ENCODE assay signal across 29 cellular contexts in genomic region chr19:30788105-30788765, GRCh38.
DNase-seq lines count a peak whose midpoint lies in the region; ATAC-seq, FAIRE-seq and TF ChIP-seq lines count a peak whose summit lies in the region.
"Had no signal": no experiment of that assay in that cellular context is flagged by ENCODE, and none has a peak within 500 bp of the region (broad histone marks: within the 10 kb centered on the region; RNA-seq: fewer than 3 reads in every experiment).

No MANE protein-coding gene starts in this region.

- DNase-seq in A549 (ENCODE audit: low read depth in 1 of 2, low spot score in 1 of 2) (no peak), AG20443 (ENCODE audit: low spot score) (peak; percentile 3), esophagus muscularis mucosa (ENCODE audit: extremely low spot score) (peak; percentile 82), type B pancreatic cell (ENCODE audit: extremely low spot score, unreplicated experiment) (peak; percentile 53), SK-N-DZ (ENCODE audit: low spot score) (no peak), activated gamma-delta T cell treated with Interleukin-2 at 50 U/mL for 16 hours (no peak), WERI-Rb-1 (no peak)
- DNase-seq: BE2C; CD8-positive, alpha-beta memory T cell; DMS 273 treated with DMSO at 0.1 percent for 48 hours; DMS79 treated with DMSO at 0.1 percent for 48 hours; GF-D8; Kasumi-1; NCI-H1092 treated with DMSO at 0.1 percent for 48 hours; NCI-H1436; NCI-H187; NCI-H2081 treated with DMSO at 0.1 percent for 48 hours; NCI-H2171; NCI-H226; NCI-H510A; NCI-H69; SHP77 had no signal

- no peak overlapping the region for H3K4me2 ChIP-seq in A549

- WGBS in A549 (ENCODE audit: missing lambda C conversion rate), result 10% methylated on average over 5 of the region's 5 CpGs
- 93% methylated on average over 3 of the region's 5 CpGs for WGBS in esophagus muscularis mucosa

- H3K4me3 Mint-ChIP-seq in type B pancreatic cell, result no peak overlapping the region
- H3K4me3 Mint-ChIP-seq: CD14-positive monocyte; CD8-positive, alpha-beta memory T cell had no signal

- H3K4me1 ChIP-seq in A549 (no peaks in the 10 kb centered on the region), esophagus muscularis mucosa (no peaks in the 10 kb centered on the region)
- H3K4me1 ChIP-seq: BE2C had no signal

- POLR2A ChIA-PET in A549 (lab: Yijun Ruan, JAX), result no interaction called here

- H3K9me3 Mint-ChIP-seq in type B pancreatic cell, result no peaks in the 10 kb centered on the region
- H3K9me3 Mint-ChIP-seq: CD8-positive, alpha-beta memory T cell had no signal

- CTCF ChIA-PET in A549 (lab: Yijun Ruan, JAX), result interaction anchor here (0.6 to 3.7 kb wide), 8 partner anchors 12 to 1437 kb away, joined by 3 to 20 read pairs (median 4); no protein-coding TSS in a partner anchor

- H3K27ac ChIP-seq in A549 (no peak overlapping the region), esophagus muscularis mucosa (replicated peaks in 1 of 4) (no peak overlapping the region), WERI-Rb-1 (no peak overlapping the region)
- H3K27ac ChIP-seq: RWPE1 had no signal

- FAIRE-seq in A549 (lab: Jason Lieb, UNC), result no peak
- FAIRE-seq: GM12892, H1, K562 had no signal

- intact Hi-C loops in esophagus muscularis mucosa (cut with DNase I), result loop anchor here (5.0 kb wide), 1 partner anchor 1434 kb away; no protein-coding TSS in a partner anchor

- H3K27me3 ChIP-seq in esophagus muscularis mucosa, result no peaks in the 10 kb centered on the region
- H3K27me3 ChIP-seq in WERI-Rb-1 (ENCODE audit: insufficient read depth, low read depth, severe bottlenecking), result no peaks in the 10 kb centered on the region
- H3K27me3 ChIP-seq: BE2C had no signal

- TF ChIP-seq RAD21 in A549 (conservative IDR thresholded peaks at IDR 0.05 in 1 of 2, IDR thresholded peaks at IDR 0.05 in 1 of 2), result no peak

- H3K36me3 ChIP-seq in esophagus muscularis mucosa (no peaks in the 10 kb centered on the region), WERI-Rb-1 (no peaks in the 10 kb centered on the region)
- H3K36me3 ChIP-seq: BE2C had no signal

- 0 out of 3 replicates have a peak, but pooled peaks cover 4% of the 10 kb centered on the region for H3K9me3 ChIP-seq in A549
- H3K9me3 ChIP-seq in esophagus muscularis mucosa, result no peaks in the 10 kb centered on the region
- H3K9me3 ChIP-seq in WERI-Rb-1 (ENCODE audit: severe bottlenecking), result peaks cover 6% of the 10 kb centered on the region
- H3K9me3 ChIP-seq: BE2C had no signal

- H3K36me3 Mint-ChIP-seq in type B pancreatic cell, result no peaks in the 10 kb centered on the region
- H3K36me3 Mint-ChIP-seq: CD8-positive, alpha-beta memory T cell had no signal

- H3K27ac Mint-ChIP-seq in type B pancreatic cell, result no peak overlapping the region
- H3K27ac Mint-ChIP-seq: CD14-positive monocyte; CD8-positive, alpha-beta memory T cell had no signal

- H3K4me3 ChIP-seq in A549 (no peak overlapping the region), esophagus muscularis mucosa (no peak overlapping the region), WERI-Rb-1 (ENCODE audit: low read depth, low read length) (no peak overlapping the region)
- H3K4me3 ChIP-seq: K562 had no signal

- H3K27me3 Mint-ChIP-seq in type B pancreatic cell, result peaks cover 38% of the 10 kb centered on the region
- H3K27me3 Mint-ChIP-seq: CD8-positive, alpha-beta memory T cell had no signal

- no peaks in the 10 kb centered on the region for H3K4me1 Mint-ChIP-seq in type B pancreatic cell (ENCODE audit: unreplicated experiment)
- H3K4me1 Mint-ChIP-seq: CD8-positive, alpha-beta memory T cell had no signal

- TF ChIP-seq EP300 in A549 (IDR thresholded peaks at IDR 0.05), result no peak
- no peak for TF ChIP-seq EP300 in esophagus muscularis mucosa (IDR thresholded peaks at IDR 0.05)

- TF ChIP-seq CTCF in A549 (IDR thresholded peaks at IDR 0.05) (no peak), esophagus muscularis mucosa (IDR thresholded peaks at IDR 0.05) (no peak), type B pancreatic cell (conservative IDR thresholded peaks at IDR 0.05) (no peak), WERI-Rb-1 (IDR thresholded peaks at IDR 0.05; ENCODE audit: low read depth, low read length) (no peak)

- no peak for TF ChIP-seq POLR2A in A549 (IDR thresholded peaks at IDR 0.05; ENCODE audit: low read length)
- no peak for TF ChIP-seq POLR2A in esophagus muscularis mucosa (IDR thresholded peaks at IDR 0.05; ENCODE audit: low read depth)

- ATAC-seq in A549, result no peak
- ATAC-seq: HCT116, K562, Panc1 had no signal

TF ChIP-seq in A549, 52 proteins besides CTCF, POLR2A, EP300 and RAD21:
- TF ChIP-seq RFX5 (IDR thresholded peaks at IDR 0.05) (no peak), MAX (IDR thresholded peaks at IDR 0.05) (no peak), MAFK (IDR thresholded peaks at IDR 0.05; ENCODE audit: partially characterized antibody) (peak; percentile 77)

Comparison
In these comparisons a context has a peak if more than half of its experiments do, and no peak if none do; other contexts are left out.
1. DNase-seq: peak in AG20443 (single experiment), esophagus muscularis mucosa (single experiment) and type B pancreatic cell (single experiment); none in A549 (0 of 2), SK-N-DZ (single experiment), activated gamma-delta T cell treated with Interleukin-2 at 50 U/mL for 16 hours (single experiment) and WERI-Rb-1 (single experiment).